16 cellular contexts compared by ENCODE assay signal in genomic region chr1:197471248-197472035, GRCh38.
DNase-seq lines count a peak whose midpoint lies in the region; ATAC-seq lines count a peak whose summit lies in the region.
"Had no signal": no experiment of that assay in that cellular context is flagged by ENCODE, and none has a peak within 500 bp of the region (broad histone marks: within the 10 kb centered on the region; RNA-seq: fewer than 3 reads in every experiment).

No MANE protein-coding gene starts in this region.

- no peak overlapping the region for H3K18ac ChIP-seq in trophoblast cell (ENCODE audit: low read length)

- H3K4me3 ChIP-seq in H7 (ENCODE audit: insufficient read depth, low read depth, low read length) (no peak overlapping the region), trophoblast cell (ENCODE audit: low read depth, low read length) (no peak overlapping the region)
- H3K4me3 ChIP-seq: vagina had no signal

- H2AK5ac ChIP-seq in trophoblast cell (ENCODE audit: low read length): no peak overlapping the region

- H3K9ac ChIP-seq in trophoblast cell (ENCODE audit: low read length): no peak overlapping the region

- no peak overlapping the region for H4K91ac ChIP-seq in trophoblast cell (ENCODE audit: low read depth, low read length)

- no peak overlapping the region for H2AFZ ChIP-seq in trophoblast cell (ENCODE audit: insufficient read depth, low read length, poor library complexity)

- no peak overlapping the region for H2BK120ac ChIP-seq in trophoblast cell (ENCODE audit: insufficient read depth, low read length, poor library complexity)

- H4K12ac ChIP-seq in trophoblast cell (ENCODE audit: low read depth, low read length): no peak overlapping the region

- H3K79me2 ChIP-seq in trophoblast cell (ENCODE audit: control insufficient read depth, insufficient read depth, low read length, poor library complexity): no peaks in the 10 kb centered on the region

- no peak overlapping the region for H3K14ac ChIP-seq in trophoblast cell (ENCODE audit: low read length)

- H3K4ac ChIP-seq in trophoblast cell (ENCODE audit: low read depth, low read length): no peak overlapping the region

- H3K23ac ChIP-seq in trophoblast cell (ENCODE audit: low read length): no peak overlapping the region

- H4K8ac ChIP-seq in trophoblast cell (ENCODE audit: low read depth, low read length): no peak overlapping the region

- H3K27ac ChIP-seq in trophoblast cell (ENCODE audit: low read depth, low read length): no peak overlapping the region
- H3K27ac ChIP-seq: vagina had no signal

- DNase-seq in H7 (peak; percentile 2), NCI-H446 (lab: John Stamatoyannopoulos, UW) (peak; percentile 81 to 88), ecto neural progenitor cell (ENCODE audit: low spot score) (peak; percentile 52), occipital lobe (lab: John Stamatoyannopoulos, UW) (peak; percentile 23), trophoblast cell (no peak)
- DNase-seq in activated effector memory CD4-positive, alpha-beta T cell treated with Interleukin-2 at 50 U/mL for 16 hours: no peak
- DNase-seq: activated CD4-positive, alpha-beta T cell treated with anti-CD3 and anti-CD28 coated beads for 48 hours; EL; kidney glomerular epithelial cell; MM.1S; naive thymus-derived CD8-positive, alpha-beta T cell; NCI-H526; stimulated activated CD4-positive, alpha-beta T cell treated with anti-CD3 and anti-CD28 coated beads, Interleukin-4, amount 100 ng/mL, for 4 hours had no signal

- no CpG with 5 or more reads among the region's 9 CpGs for WGBS in trophoblast cell (ENCODE audit: extremely low coverage, insufficient coverage, insufficient read length)

- ATAC-seq in GM21737 (IDR thresholded peaks at IDR 0.05; ENCODE audit: unreplicated experiment): no peak
- ATAC-seq: naive thymus-derived CD8-positive, alpha-beta T cell; stimulated activated effector memory CD8-positive, alpha-beta T cell treated with anti-CD3 and anti-CD28 coated beads, Interleukin-12 subunit alpha, Interleukin-12 subunit beta, amount 100 ng/mL, for 72 hours had no signal

- H3K9me3 ChIP-seq in trophoblast cell (ENCODE audit: insufficient read depth, low read depth, low read length): no peaks in the 10 kb centered on the region
- H3K9me3 ChIP-seq: vagina had no signal

- H3K4me1 ChIP-seq in trophoblast cell (ENCODE audit: control insufficient read depth in 1 of 2, insufficient read depth in 2 of 2, low read length in 2 of 2): no peaks in the 10 kb centered on the region
- H3K4me1 ChIP-seq: vagina had no signal

- no peak overlapping the region for H2BK5ac ChIP-seq in trophoblast cell (ENCODE audit: low read depth, low read length, poor library complexity)

- no peaks in the 10 kb centered on the region for H3K79me1 ChIP-seq in trophoblast cell (ENCODE audit: low read length)

- H2BK12ac ChIP-seq in trophoblast cell (ENCODE audit: low read length): no peak overlapping the region

- H3K27me3 ChIP-seq in H7 (ENCODE audit: control insufficient read depth, insufficient read depth, low read length) (no peaks in the 10 kb centered on the region), trophoblast cell (ENCODE audit: insufficient read depth, low read length) (no peaks in the 10 kb centered on the region)
- H3K27me3 ChIP-seq: vagina had no signal

- H3K4me2 ChIP-seq in trophoblast cell (ENCODE audit: low read length): no peak overlapping the region

- H3K36me3 ChIP-seq in H7 (replicated peaks; ENCODE audit: control insufficient read depth, insufficient read depth, low read length): no peaks in the 10 kb centered on the region
- H3K36me3 ChIP-seq in trophoblast cell (ENCODE audit: control insufficient read depth in 1 of 2, insufficient read depth in 2 of 2, low read length in 2 of 2): no peaks in the 10 kb centered on the region
- H3K36me3 ChIP-seq: vagina had no signal

Comparison
In these comparisons a context has a peak if more than half of its experiments do, and no peak if none do; other contexts are left out.
1. DNase-seq: peak in H7 (single experiment), NCI-H446 (2 of 2), ecto neural progenitor cell (single experiment) and occipital lobe (single experiment); none in activated effector memory CD4-positive, alpha-beta T cell treated with Interleukin-2 at 50 U/mL for 16 hours (single experiment) and trophoblast cell (0 of 2).